Comparison of ENCODE assay signal across 14 cellular contexts in genomic region chr10:113539789-113540188, GRCh38. TPM values are rescaled to one million over a fixed set of nuclear protein-coding genes. Genes with fewer than 3 reads are reported as not detected.
A peak's percentile ranks its signal among the peaks of the same experiment; 100 is the strongest.
DNase-seq lines count a peak whose midpoint lies in the region; ATAC-seq and TF ChIP-seq lines count a peak whose summit lies in the region.
"Had no signal": no experiment of that assay in that cellular context is flagged by ENCODE, and none has a peak within 500 bp of the region (broad histone marks: within the 10 kb centered on the region; RNA-seq: fewer than 3 reads in every experiment).

No MANE protein-coding gene starts in this region.

- DNase-seq in astrocyte of the hippocampus (ENCODE audit: low read depth, low spot score) (peak; percentile 70), left lung (no peak), coronary artery (ENCODE audit: low spot score) (no peak)
- DNase-seq in activated naive CD4-positive, alpha-beta T cell treated with anti-CD3 and anti-CD28 coated beads for 36 hours: no peak
- no peak for DNase-seq in effector CD4-positive, alpha-beta T cell
- DNase-seq: CD8-positive, alpha-beta memory T cell; NCI-H2227 treated with DMSO at 0.1 percent for 48 hours had no signal

- H3K27ac Mint-ChIP-seq in activated naive CD4-positive, alpha-beta T cell treated with anti-CD3 and anti-CD28 coated beads for 36 hours: no peak overlapping the region
- H3K27ac Mint-ChIP-seq: CD8-positive, alpha-beta memory T cell had no signal

- peaks cover 4% of the 10 kb centered on the region for H3K9me3 Mint-ChIP-seq in activated naive CD4-positive, alpha-beta T cell treated with anti-CD3 and anti-CD28 coated beads for 36 hours
- H3K9me3 Mint-ChIP-seq: CD8-positive, alpha-beta memory T cell had no signal

- no peak overlapping the region for H3K9ac ChIP-seq in BLaER1 treated with 17β-estradiol and CSF1 and Interleukin-3, amounts not matched to agents 10 nM and 100 nM
- H3K9ac ChIP-seq in Loucy (ENCODE audit: low read depth, low read length, poor library complexity, severe bottlenecking): no peak overlapping the region

- H3K27me3 Mint-ChIP-seq in activated naive CD4-positive, alpha-beta T cell treated with anti-CD3 and anti-CD28 coated beads for 36 hours (ENCODE audit: low read depth): peaks cover 7% of the 10 kb centered on the region

- H2AFZ ChIP-seq in Loucy (ENCODE audit: low read length): peak overlapping the region; percentile 65; the same call in 1 of the 2 replicates

- ATAC-seq in left lung (peak; percentile 55), GM21576 (IDR thresholded peaks at IDR 0.05; ENCODE audit: unreplicated experiment) (no peak)

- intact Hi-C loops in left lung (cut with DNase I): no loop called here
- intact Hi-C loops in activated naive CD4-positive, alpha-beta T cell treated with anti-CD3 and anti-CD28 coated beads for 36 hours (cut with micrococcal nuclease): no loop called here

- no peaks in the 10 kb centered on the region for H3K4me1 Mint-ChIP-seq in activated naive CD4-positive, alpha-beta T cell treated with anti-CD3 and anti-CD28 coated beads for 36 hours (ENCODE audit: low read depth)
- H3K4me1 Mint-ChIP-seq: CD8-positive, alpha-beta memory T cell had no signal

- H3K27ac ChIP-seq in BLaER1 treated with 17β-estradiol and CSF1 and Interleukin-3, amounts not matched to agents 10 nM and 100 nM: no peak overlapping the region
- H3K27ac ChIP-seq in left lung (no peak overlapping the region), coronary artery (no peak overlapping the region)
- H3K27ac ChIP-seq: esophagus muscularis mucosa had no signal

- CTCF ChIA-PET in activated naive CD4-positive, alpha-beta T cell treated with anti-CD3 and anti-CD28 coated beads for 36 hours (lab: Charles Lee): interaction anchor here (0.5 kb wide), 1 partner anchor 1230 kb away, joined by 3 read pairs; no protein-coding TSS in a partner anchor

- peak overlapping the region in 10 of 11 experiments; percentile 6 to 85 (median 37); a peak in 19 of 22 replicates for H3K4me2 ChIP-seq in BLaER1 treated with 17β-estradiol and CSF1 and Interleukin-3, amounts not matched to agents 10 nM and 100 nM
- H3K4me2 ChIP-seq in Loucy (ENCODE audit: low read depth, low read length, poor library complexity, severe bottlenecking): peak overlapping the region; percentile 13

- no peaks in the 10 kb centered on the region for H4K20me1 ChIP-seq in BLaER1 treated with 17β-estradiol and CSF1 and Interleukin-3, amounts not matched to agents 10 nM and 100 nM
- H4K20me1 ChIP-seq in Loucy (ENCODE audit: insufficient read depth, low read length, poor library complexity, severe bottlenecking): no peaks in the 10 kb centered on the region

- no peaks in the 10 kb centered on the region for H3K36me3 Mint-ChIP-seq in activated naive CD4-positive, alpha-beta T cell treated with anti-CD3 and anti-CD28 coated beads for 36 hours (ENCODE audit: low read depth)
- H3K36me3 Mint-ChIP-seq: CD8-positive, alpha-beta memory T cell had no signal

- no peaks in the 10 kb centered on the region for H3F3A ChIP-seq in Loucy (ENCODE audit: low read depth)

- no peak for TF ChIP-seq CTCF in Loucy (conservative IDR thresholded peaks at IDR 0.05; ENCODE audit: low read length)
- no peak for TF ChIP-seq CTCF in left lung (IDR thresholded peaks at IDR 0.05)
- TF ChIP-seq CTCF in coronary artery (IDR thresholded peaks at IDR 0.05): no peak

- no peaks in the 10 kb centered on the region for H3K27me3 ChIP-seq in BLaER1 treated with 17β-estradiol and CSF1 and Interleukin-3, amounts not matched to agents 10 nM and 100 nM
- H3K27me3 ChIP-seq in Loucy (ENCODE audit: insufficient read depth, low read length, poor library complexity, severe bottlenecking) (no peaks in the 10 kb centered on the region), left lung (no peaks in the 10 kb centered on the region)

- no peak overlapping the region for H3K4me3 Mint-ChIP-seq in activated naive CD4-positive, alpha-beta T cell treated with anti-CD3 and anti-CD28 coated beads for 36 hours

- H3K4me1 ChIP-seq in BLaER1 treated with 17β-estradiol and CSF1 and Interleukin-3, amounts not matched to agents 10 nM and 100 nM: peaks cover 8 to 28% (median 15%) of the 10 kb centered on the region in 10 experiments
- H3K4me1 ChIP-seq in Loucy (ENCODE audit: insufficient read depth, low read length, poor library complexity, severe bottlenecking): peaks cover 1% of the 10 kb centered on the region
- no peaks in the 10 kb centered on the region for H3K4me1 ChIP-seq in left lung
- H3K4me1 ChIP-seq: esophagus muscularis mucosa had no signal

- no peaks in the 10 kb centered on the region for H3K9me3 ChIP-seq in BLaER1 treated with 17β-estradiol and CSF1 and Interleukin-3, amounts not matched to agents 10 nM and 100 nM (replicated peaks in 1 of 11)
- no peaks in the 10 kb centered on the region for H3K9me3 ChIP-seq in Loucy (ENCODE audit: insufficient read depth, low read depth, low read length)
- H3K9me3 ChIP-seq in left lung: no peaks in the 10 kb centered on the region
- H3K9me3 ChIP-seq: esophagus muscularis mucosa had no signal

- no peaks in the 10 kb centered on the region for H3K79me2 ChIP-seq in Loucy (ENCODE audit: insufficient read depth, low read length)

- H3K4me3 ChIP-seq in BLaER1 treated with 17β-estradiol and CSF1 and Interleukin-3, amounts not matched to agents 10 nM and 100 nM: no peak overlapping the region
- H3K4me3 ChIP-seq in Loucy (ENCODE audit: low read length, poor library complexity, severe bottlenecking) (no peak overlapping the region), left lung (no peak overlapping the region), coronary artery (no peak overlapping the region)
- H3K4me3 ChIP-seq: esophagus muscularis mucosa had no signal

- no peaks in the 10 kb centered on the region for H3K36me3 ChIP-seq in BLaER1 treated with 17β-estradiol and CSF1 and Interleukin-3, amounts not matched to agents 10 nM and 100 nM
- no peaks in the 10 kb centered on the region; the same call in 1 of the 2 replicates for H3K36me3 ChIP-seq in Loucy (ENCODE audit: insufficient read depth, low read length)
- no peaks in the 10 kb centered on the region for H3K36me3 ChIP-seq in left lung
- H3K36me3 ChIP-seq: esophagus muscularis mucosa had no signal

- H3K9me2 ChIP-seq in Loucy (replicated peaks; ENCODE audit: low read depth, low read length): no peaks in the 10 kb centered on the region

RNA-seq across cellular contexts. Expression of gene HABP2, which starts 13.1 kb away (rescaled TPM):
- 1 to 10 TPM in 1 of 2 donors, under 1 TPM in 1; 0.24 to 1.3 TPM for total RNA-seq in left lung
- not detected for total RNA-seq in activated naive CD4-positive, alpha-beta T cell treated with anti-CD3 and anti-CD28 coated beads for 36 hours
- total RNA-seq: activated CD8-positive, alpha-beta memory T cell treated with anti-CD3 and anti-CD28 coated beads for 36 hours; CD8-positive, alpha-beta memory T cell; esophagus muscularis mucosa; lung microvascular endothelial cell; SK-MEL-5 had no signal
